In the genomic region with DNA sequence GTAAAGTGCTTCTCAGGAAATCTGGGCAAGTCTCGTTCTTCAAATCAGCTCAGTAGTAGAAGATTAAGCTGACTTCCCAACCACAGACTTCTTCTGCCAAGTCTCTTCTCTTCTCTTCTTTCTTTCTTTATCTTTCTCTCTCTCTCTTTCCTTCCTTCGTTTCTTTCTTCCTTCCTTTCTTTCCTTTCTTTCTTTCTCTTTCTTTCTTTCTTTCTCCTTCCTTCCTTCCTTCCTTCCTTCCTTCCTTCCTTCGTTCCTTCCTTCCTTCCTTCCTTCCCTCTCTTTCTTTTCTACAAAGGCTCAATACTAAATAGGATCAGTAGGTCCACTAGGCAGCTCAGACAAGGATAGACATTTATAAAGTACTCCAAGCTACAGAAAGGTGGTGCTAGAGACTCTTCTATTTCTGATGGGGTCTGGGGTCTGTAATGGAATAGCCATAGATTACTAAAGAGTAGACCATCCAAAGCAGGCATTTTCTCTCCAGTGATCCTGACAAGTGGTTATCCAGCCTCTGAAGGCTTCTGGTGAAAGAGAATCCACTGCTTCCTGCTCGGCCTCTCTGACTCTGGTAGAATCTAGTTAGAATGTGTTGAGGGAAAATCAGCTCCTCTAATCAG, we compare ENCODE assay signal across 9 cellular contexts.
A peak's percentile ranks its signal among the peaks of the same experiment; 100 is the strongest.
DNase-seq lines count a peak whose midpoint lies in the region; ATAC-seq and TF ChIP-seq lines count a peak whose summit lies in the region.
"Had no signal": no experiment of that assay in that cellular context is flagged by ENCODE, and none has a peak within 500 bp of the region (broad histone marks: within the 10 kb centered on the region; RNA-seq: fewer than 3 reads in every experiment).

No MANE protein-coding gene starts in this region.

- no peak for ATAC-seq in activated CD4-positive, CD25-positive, alpha-beta regulatory T cell treated with anti-CD3 and anti-CD28 coated beads, Interleukin-2, amount 50 U/mL, for 24 hours
- ATAC-seq in HG03457 (IDR thresholded peaks at IDR 0.05; ENCODE audit: unreplicated experiment) (no peak), GM18861 (IDR thresholded peaks at IDR 0.05; ENCODE audit: unreplicated experiment) (no peak)

- DNase-seq in activated naive CD8-positive, alpha-beta T cell treated with anti-CD3 and anti-CD28 coated beads for 36 hours: no peak
- peak; percentile 51 for DNase-seq in NCI-H2196 (lab: John Stamatoyannopoulos, UW; ENCODE audit: unreplicated experiment)
- peak in 1 of 2 donors; percentile 3 for DNase-seq in cardiac fibroblast (ENCODE audit: low read depth in 2 of 2)
- no peak for DNase-seq in type B pancreatic cell (ENCODE audit: extremely low spot score, unreplicated experiment)
- DNase-seq: naive B cell had no signal

- no peak overlapping the region for H3K4me3 Mint-ChIP-seq in activated naive CD8-positive, alpha-beta T cell
- H3K4me3 Mint-ChIP-seq in activated naive CD8-positive, alpha-beta T cell treated with anti-CD3 and anti-CD28 coated beads for 36 hours: no peak overlapping the region
- H3K4me3 Mint-ChIP-seq in type B pancreatic cell: no peak overlapping the region
- H3K4me3 Mint-ChIP-seq: naive B cell had no signal

- no peaks in the 10 kb centered on the region for H3K27me3 Mint-ChIP-seq in activated naive CD8-positive, alpha-beta T cell
- H3K27me3 Mint-ChIP-seq in activated naive CD8-positive, alpha-beta T cell treated with anti-CD3 and anti-CD28 coated beads for 36 hours: no peaks in the 10 kb centered on the region
- peaks cover 30% of the 10 kb centered on the region for H3K27me3 Mint-ChIP-seq in type B pancreatic cell

- peaks cover 26% of the 10 kb centered on the region for H3K4me1 Mint-ChIP-seq in activated naive CD8-positive, alpha-beta T cell (ENCODE audit: low read depth)
- H3K4me1 Mint-ChIP-seq in activated naive CD8-positive, alpha-beta T cell treated with anti-CD3 and anti-CD28 coated beads for 36 hours: peaks cover 18% of the 10 kb centered on the region
- peaks cover 5% of the 10 kb centered on the region for H3K4me1 Mint-ChIP-seq in type B pancreatic cell (ENCODE audit: unreplicated experiment)

- no peaks in the 10 kb centered on the region for H3K36me3 Mint-ChIP-seq in activated naive CD8-positive, alpha-beta T cell
- H3K36me3 Mint-ChIP-seq in activated naive CD8-positive, alpha-beta T cell treated with anti-CD3 and anti-CD28 coated beads for 36 hours: peaks cover 1% of the 10 kb centered on the region
- H3K36me3 Mint-ChIP-seq in type B pancreatic cell: peaks cover 3% of the 10 kb centered on the region
- H3K36me3 Mint-ChIP-seq: naive B cell had no signal

- peak overlapping the region; percentile 75 for H3K27ac Mint-ChIP-seq in activated naive CD8-positive, alpha-beta T cell
- H3K27ac Mint-ChIP-seq in activated naive CD8-positive, alpha-beta T cell treated with anti-CD3 and anti-CD28 coated beads for 36 hours: no peak overlapping the region
- H3K27ac Mint-ChIP-seq in type B pancreatic cell: no peak overlapping the region
- H3K27ac Mint-ChIP-seq: naive B cell had no signal

- no peaks in the 10 kb centered on the region for H3K9me3 Mint-ChIP-seq in activated naive CD8-positive, alpha-beta T cell (ENCODE audit: low read depth)
- peaks cover 3% of the 10 kb centered on the region for H3K9me3 Mint-ChIP-seq in activated naive CD8-positive, alpha-beta T cell treated with anti-CD3 and anti-CD28 coated beads for 36 hours
- H3K9me3 Mint-ChIP-seq in type B pancreatic cell: peaks cover 3% of the 10 kb centered on the region

- peak; percentile 32 for TF ChIP-seq CTCF in cardiac fibroblast (IDR thresholded peaks at IDR 0.05; ENCODE audit: low read depth, low read length)
- peak; percentile 67 for TF ChIP-seq CTCF in type B pancreatic cell (conservative IDR thresholded peaks at IDR 0.05)

- no peak overlapping the region for H3K4me3 ChIP-seq in cardiac fibroblast (replicated peaks in 1 of 2; ENCODE audit: low read depth in 2 of 2, low read length in 2 of 2)
